Comparison of ENCODE assay signal across 17 cellular contexts in genomic region chr12:31849090-31849687, GRCh38.
DNase-seq lines count a peak whose midpoint lies in the region; ATAC-seq, FAIRE-seq and TF ChIP-seq lines count a peak whose summit lies in the region.
"Had no signal": no experiment of that assay in that cellular context is flagged by ENCODE, and none has a peak within 500 bp of the region (broad histone marks: within the 10 kb centered on the region; RNA-seq: fewer than 3 reads in every experiment).

No MANE protein-coding gene starts in this region.

- ATAC-seq in HepG2 (no peak), right lobe of liver (no peak), HG02870 (IDR thresholded peaks at IDR 0.05; ENCODE audit: unreplicated experiment) (no peak), GM19035 (IDR thresholded peaks at IDR 0.05; ENCODE audit: unreplicated experiment) (no peak)

- TF ChIP-seq EP300 in HepG2 (IDR thresholded peaks at IDR 0.05; ENCODE audit: low read depth in 2 of 2, low read length in 2 of 2) (no peak), HepG2 (CRISPR knock-in tag; IDR thresholded peaks at IDR 0.05; ENCODE audit: borderline replicate concordance) (no peak)

- CTCF ChIA-PET in HepG2 (lab: Yijun Ruan, JAX; ENCODE audit: low intra/inter-chr PET ratio, low total read pairs): no interaction called here

- H2AFZ ChIP-seq in HepG2 (ENCODE audit: low read length): no peak overlapping the region

- H3K36me3 ChIP-seq in HepG2 (replicated peaks in 1 of 2; ENCODE audit: control insufficient read depth in 1 of 2, insufficient read depth in 2 of 2, low read length in 2 of 2) (no peaks in the 10 kb centered on the region), right lobe of liver (no peaks in the 10 kb centered on the region)
- H3K36me3 ChIP-seq: BE2C, sigmoid colon had no signal

- no peak overlapping the region for H3K4me2 ChIP-seq in HepG2 (ENCODE audit: low read depth, low read length)

- FAIRE-seq in HepG2 (lab: Jason Lieb, UNC): no peak
- FAIRE-seq: endothelial cell of umbilical vein had no signal

- POLR2A ChIA-PET in HepG2 (lab: Yijun Ruan, JAX): no interaction called here

- in situ Hi-C loops in HepG2 (cut with HindIII; ENCODE audit: extremely low pct_ligation_motif_present, low pct_unique_long_range_greater_than_20kb): no loop called here

- no peak for TF ChIP-seq POLR2A in HepG2 (IDR thresholded peaks at IDR 0.05; ENCODE audit: insufficient read depth in 1 of 2, low read depth in 2 of 2, low read length in 2 of 2)
- TF ChIP-seq POLR2A in right lobe of liver (IDR thresholded peaks at IDR 0.05): no peak

- no peak overlapping the region for H3K9ac ChIP-seq in HepG2 (ENCODE audit: insufficient read depth, low read depth, low read length)

- H4K20me1 ChIP-seq in HepG2 (ENCODE audit: insufficient read depth, low read length): no peaks in the 10 kb centered on the region

- no peak for DNase-seq in HepG2 (ENCODE audit: low spot score)
- no peak for DNase-seq in right lobe of liver
- peak; percentile 14 for DNase-seq in NCI-H2171 (lab: John Stamatoyannopoulos, UW)
- DNase-seq in dermis blood vessel endothelial cell: peak; percentile 48
- DNase-seq in retinal pigment epithelial cell (ENCODE audit: low read depth): peak; percentile 10
- DNase-seq in NCI-H345 (lab: John Stamatoyannopoulos, UW): no peak
- DNase-seq: activated naive CD4-positive, alpha-beta T cell; BE2C; central memory CD4-positive, alpha-beta T cell; NCI-H510A treated with DMSO at 0.1 percent for 48 hours; nephron progenitor cell; SHP77; sigmoid colon; stimulated activated naive CD4-positive, alpha-beta T cell treated with Interleukin-2 at 50 U/mL for 16 hours had no signal

- no peak for TF ChIP-seq RAD21 in HepG2 (CRISPR knock-in tag; IDR thresholded peaks at IDR 0.05)

- no peak overlapping the region for H3K4me3 ChIP-seq in HepG2 (replicated peaks in 1 of 3; ENCODE audit: insufficient read depth in 1 of 3, low read depth in 2 of 3, low read length in 3 of 3)
- H3K4me3 ChIP-seq in right lobe of liver: no peak overlapping the region
- no peak overlapping the region for H3K4me3 ChIP-seq in retinal pigment epithelial cell (ENCODE audit: low read length)
- H3K4me3 ChIP-seq: sigmoid colon had no signal

- no peaks in the 10 kb centered on the region for H3K27me3 ChIP-seq in HepG2 (ENCODE audit: control insufficient read depth in 1 of 2, insufficient read depth in 2 of 2, low read length in 2 of 2)
- no peaks in the 10 kb centered on the region for H3K27me3 ChIP-seq in right lobe of liver
- H3K27me3 ChIP-seq: BE2C, sigmoid colon had no signal

- intact Hi-C loops in HepG2 (cut with micrococcal nuclease; ENCODE audit: unreplicated experiment) (no loop called here), right lobe of liver (cut with DNase I) (no loop called here)

- peaks cover 49% of the 10 kb centered on the region for H3K9me3 ChIP-seq in HepG2 (ENCODE audit: low read length)
- H3K9me3 ChIP-seq in right lobe of liver: no peaks in the 10 kb centered on the region
- H3K9me3 ChIP-seq: BE2C had no signal

- 20% methylated on average over 3 of the region's 3 CpGs for WGBS in HepG2 (ENCODE audit: low lambda C conversion rate)
- 89% methylated on average over 3 of the region's 3 CpGs for WGBS in right lobe of liver (ENCODE audit: insufficient coverage, low coverage, low lambda C conversion rate, missing lambda C conversion rate)

- no TSS peak for BruUV-seq in HepG2 (replicated peaks; lab: Mats Ljungman, UMichigan)

- no peak for TF ChIP-seq CTCF in HepG2 (CRISPR knock-in tag; IDR thresholded peaks at IDR 0.05)
- TF ChIP-seq CTCF in right lobe of liver (IDR thresholded peaks at IDR 0.05): no peak
- TF ChIP-seq CTCF in retinal pigment epithelial cell (conservative IDR thresholded peaks at IDR 0.05; ENCODE audit: low read depth, low read length): no peak

- H3K27ac ChIP-seq in HepG2 (ENCODE audit: extremely low read length, insufficient read depth, low read length) (no peak overlapping the region), right lobe of liver (no peak overlapping the region)
- H3K27ac ChIP-seq: sigmoid colon had no signal

- H3K4me1 ChIP-seq in HepG2 (ENCODE audit: insufficient read depth, low read length) (peaks cover 33% of the 10 kb centered on the region), right lobe of liver (peaks cover 0 to 36% (median 11%) of the 10 kb centered on the region in 4 donors)
- H3K4me1 ChIP-seq: BE2C, sigmoid colon had no signal

- no peaks in the 10 kb centered on the region for H3K79me2 ChIP-seq in HepG2 (ENCODE audit: insufficient read depth, low read length)

TF ChIP-seq in HepG2, 621 proteins besides CTCF, POLR2A, EP300 and RAD21 (continues in another document):
- TF ChIP-seq SRSF1 (optimal IDR thresholded peaks at IDR 0.05; ENCODE audit: low read depth, low read length) (no peak), CEBPZ (IDR thresholded peaks at IDR 0.05; ENCODE audit: low read length) (peak; percentile 66), TAF15 (IDR thresholded peaks at IDR 0.05; ENCODE audit: low read depth, low read length, poor library complexity, severe bottlenecking) (no peak), ONECUT2 (CRISPR knock-in tag; IDR thresholded peaks at IDR 0.05) (no peak), KDM5B (CRISPR knock-in tag; IDR thresholded peaks at IDR 0.05; ENCODE audit: borderline replicate concordance) (no peak), ZNF142 (CRISPR knock-in tag; IDR thresholded peaks at IDR 0.05) (no peak), ERF (CRISPR knock-in tag; IDR thresholded peaks at IDR 0.05) (no peak), ZFP36 (IDR thresholded peaks at IDR 0.05; ENCODE audit: borderline replicate concordance, low read depth, low read length, partially characterized antibody) (peak; percentile 96), ZNF724P (CRISPR knock-in tag; IDR thresholded peaks at IDR 0.05; ENCODE audit: borderline replicate concordance) (peak; percentile 100), ARNT2 (CRISPR knock-in tag; IDR thresholded peaks at IDR 0.05; ENCODE audit: low read depth) (no peak), NAIF1 (CRISPR knock-in tag; IDR thresholded peaks at IDR 0.05; ENCODE audit: borderline replicate concordance) (no peak), ZNF33B (CRISPR knock-in tag; IDR thresholded peaks at IDR 0.05) (no peak)

Comparison
In these comparisons a context has a peak if more than half of its experiments do, and no peak if none do; other contexts are left out.
1. DNase-seq: peak in NCI-H2171 (single experiment), dermis blood vessel endothelial cell (single experiment) and retinal pigment epithelial cell (single experiment); none in HepG2 (single experiment), right lobe of liver (0 of 3) and NCI-H345 (single experiment).